Comparison of ENCODE assay signal across 8 cellular contexts in the genomic region with DNA sequence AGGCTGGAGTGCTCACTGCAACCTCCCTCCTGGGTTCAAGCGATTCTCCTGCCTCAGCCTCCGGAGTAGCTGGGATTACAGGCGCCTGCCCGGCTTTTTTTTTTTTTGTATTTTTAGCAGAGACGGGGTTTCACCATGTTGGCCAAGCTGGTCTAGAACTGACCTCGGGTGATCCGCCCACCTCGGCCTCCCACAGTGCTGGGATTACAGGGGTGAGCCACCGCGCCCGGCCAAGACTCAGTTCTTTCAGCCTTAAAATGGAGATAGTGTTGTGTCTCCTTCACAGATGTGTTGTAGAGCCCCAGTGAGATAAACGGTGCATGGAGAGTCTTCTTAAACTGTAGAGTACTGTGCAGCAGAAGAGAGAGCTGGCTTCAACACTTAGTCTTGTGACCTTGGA. TPM values are rescaled to one million over a fixed set of nuclear protein-coding genes. Genes with fewer than 3 reads are reported as not detected.
A peak's percentile ranks its signal among the peaks of the same experiment; 100 is the strongest.
DNase-seq lines count a peak whose midpoint lies in the region; TF ChIP-seq lines count a peak whose summit lies in the region.
"Not testable (repeated sequence)": the region's sequence is repeated elsewhere in the genome, so short reads cannot be mapped to it uniquely, and the experiment has no call there.

No MANE protein-coding gene starts in this region.

- peak overlapping the region; percentile 74 for H3K4me2 ChIP-seq in mesenchymal stem cell (ENCODE audit: low read length, poor library complexity, severe bottlenecking)

- H2BK12ac ChIP-seq in mesenchymal stem cell (ENCODE audit: low read length in 2 of 2) = not testable (repeated sequence)

- not testable (repeated sequence) for H3K9me3 Mint-ChIP-seq in activated CD4-positive, alpha-beta memory T cell treated with anti-CD3 and anti-CD28 coated beads for 36 hours; MCF 10A (ENCODE audit: unreplicated experiment)

- not testable (repeated sequence) for DNase-seq in GM06990 (ENCODE audit: extremely low read depth, insufficient read length); NB4 (ENCODE audit: low read depth); activated CD4-positive, alpha-beta memory T cell treated with anti-CD3 and anti-CD28 coated beads for 36 hours; MCF 10A (ENCODE audit: unreplicated experiment); fibroblast of the aortic adventitia (ENCODE audit: low read depth); mesenchymal stem cell; vagina (ENCODE audit: extremely low spot score in 2 of 2)

- peaks cover 11% of the 10 kb centered on the region for H3K4me1 ChIP-seq in mesenchymal stem cell (ENCODE audit: control insufficient read depth, insufficient read depth, low read depth, low read length)
- H3K4me1 ChIP-seq in rectal smooth muscle tissue (ENCODE audit: control insufficient read depth, insufficient read depth, low read length) = not testable (repeated sequence)
- H3K4me1 ChIP-seq in vagina = peaks cover 44% of the 10 kb centered on the region

- H3K9ac ChIP-seq in mesenchymal stem cell (ENCODE audit: low read length) = peak overlapping the region; percentile 96
- not testable (repeated sequence) for H3K9ac ChIP-seq in rectal smooth muscle tissue (ENCODE audit: low read length)

- H3K79me1 ChIP-seq in mesenchymal stem cell (replicated peaks; ENCODE audit: low read length, poor library complexity, severe bottlenecking) = peaks cover 33% of the 10 kb centered on the region

- not testable (repeated sequence) for H3K27me3 ChIP-seq in GM06990 (replicated peaks; ENCODE audit: control insufficient read depth, insufficient read depth, low read length); mesenchymal stem cell (ENCODE audit: control insufficient read depth in 1 of 2, insufficient read depth in 1 of 2, low read length in 2 of 2); rectal smooth muscle tissue (ENCODE audit: control insufficient read depth, insufficient read depth, low read length); vagina

- H3K9me3 ChIP-seq in mesenchymal stem cell (ENCODE audit: control insufficient read depth, low read length); vagina: not testable (repeated sequence)

- H2AFZ ChIP-seq in mesenchymal stem cell (ENCODE audit: low read depth, low read length) = not testable (repeated sequence)

- not testable (repeated sequence) for H3K27me3 Mint-ChIP-seq in activated CD4-positive, alpha-beta memory T cell treated with anti-CD3 and anti-CD28 coated beads for 36 hours; MCF 10A (ENCODE audit: insufficient read depth, unreplicated experiment)

- H2BK120ac ChIP-seq in mesenchymal stem cell (ENCODE audit: low read depth, low read length) = not testable (repeated sequence)

- H2BK5ac ChIP-seq in mesenchymal stem cell (ENCODE audit: low read depth, low read length, poor library complexity, severe bottlenecking) = not testable (repeated sequence)

- not testable (repeated sequence) for H3K14ac ChIP-seq in mesenchymal stem cell (ENCODE audit: low read length in 2 of 2)

- peak overlapping the region; percentile 93 for H3K4me3 Mint-ChIP-seq in activated CD4-positive, alpha-beta memory T cell treated with anti-CD3 and anti-CD28 coated beads for 36 hours
- H3K4me3 Mint-ChIP-seq in MCF 10A (ENCODE audit: unreplicated experiment) = peak overlapping the region; percentile 82

- not testable (repeated sequence) for H3K4ac ChIP-seq in mesenchymal stem cell (ENCODE audit: low read depth in 1 of 2, low read length in 2 of 2)

- not testable (repeated sequence) for H2BK15ac ChIP-seq in mesenchymal stem cell (ENCODE audit: low read depth, poor library complexity, severe bottlenecking)

- BruUV-seq in MCF 10A (replicated peaks; lab: Mats Ljungman, UMichigan) = not testable (repeated sequence)

- H3K36me3 ChIP-seq in GM06990 (ENCODE audit: control insufficient read depth, insufficient read depth, low read length); rectal smooth muscle tissue (ENCODE audit: control insufficient read depth, insufficient read depth, low read length); vagina: not testable (repeated sequence)
- H3K36me3 ChIP-seq in mesenchymal stem cell (ENCODE audit: control insufficient read depth in 1 of 2, insufficient read depth in 2 of 2, low read depth in 1 of 2, low read length in 2 of 2) = peaks cover 8 to 38% of the 10 kb centered on the region in 2 experiments

- 97% methylated on average over 12 of the region's 12 CpGs for WGBS in mesenchymal stem cell

- CTCF ChIA-PET in activated CD4-positive, alpha-beta memory T cell treated with anti-CD3 and anti-CD28 coated beads for 36 hours (lab: Charles Lee) = interaction anchor here (0.8 to 6.6 kb wide), 5 partner anchors 43 to 272 kb away, joined by 3 to 60 read pairs (median 11); no protein-coding TSS in a partner anchor
- CTCF ChIA-PET in MCF 10A (lab: Yijun Ruan, JAX) = interaction anchor here (0.6 to 2.8 kb wide), 4 partner anchors 68 to 559 kb away, joined by 3 to 10 read pairs (median 6); partner anchors contain the start of genes IFT122 and MBD4

- not testable (repeated sequence) for TF ChIP-seq POLR2A in NB4 (IDR thresholded peaks at IDR 0.05; ENCODE audit: extremely low read depth, insufficient read length); vagina (IDR thresholded peaks at IDR 0.05)

- H4K91ac ChIP-seq in mesenchymal stem cell (ENCODE audit: low read length) = not testable (repeated sequence)

- not testable (repeated sequence) for H2AK5ac ChIP-seq in mesenchymal stem cell (ENCODE audit: low read length, severe bottlenecking)

- not testable (repeated sequence) for H3K23ac ChIP-seq in mesenchymal stem cell (ENCODE audit: low read length in 2 of 2)

- intact Hi-C loops in activated CD4-positive, alpha-beta memory T cell treated with anti-CD3 and anti-CD28 coated beads for 36 hours (cut with micrococcal nuclease); MCF 10A (cut with micrococcal nuclease); vagina (cut with DNase I): not testable (repeated sequence)

- not testable (repeated sequence) for H3K27ac ChIP-seq in mesenchymal stem cell (ENCODE audit: low read length, poor library complexity, severe bottlenecking); rectal smooth muscle tissue (ENCODE audit: low read depth, low read length); vagina

- TF ChIP-seq CTCF in GM06990 (IDR thresholded peaks at IDR 0.05; ENCODE audit: insufficient read depth, low read length, poor library complexity, severe bottlenecking); NB4 (IDR thresholded peaks at IDR 0.05; ENCODE audit: low read depth, low read length); MCF 10A (IDR thresholded peaks at IDR 0.05; ENCODE audit: unreplicated experiment); fibroblast of the aortic adventitia (IDR thresholded peaks at IDR 0.05; ENCODE audit: insufficient read depth, low read length); vagina (IDR thresholded peaks at IDR 0.05): not testable (repeated sequence)

- H3K27ac Mint-ChIP-seq in activated CD4-positive, alpha-beta memory T cell treated with anti-CD3 and anti-CD28 coated beads for 36 hours = peak overlapping the region; percentile 95
- peak overlapping the region; percentile 92 for H3K27ac Mint-ChIP-seq in MCF 10A (ENCODE audit: low read depth, unreplicated experiment)

- peaks cover 22% of the 10 kb centered on the region for H3K36me3 Mint-ChIP-seq in activated CD4-positive, alpha-beta memory T cell treated with anti-CD3 and anti-CD28 coated beads for 36 hours
- peaks cover 36% of the 10 kb centered on the region for H3K36me3 Mint-ChIP-seq in MCF 10A (ENCODE audit: insufficient read depth, unreplicated experiment)

- POLR2A ChIA-PET in activated CD4-positive, alpha-beta memory T cell treated with anti-CD3 and anti-CD28 coated beads for 36 hours (lab: Charles Lee) = interaction anchor here (1.7 to 2.6 kb wide), 4 partner anchors 92 to 262 kb away, joined by 3 to 25 read pairs (median 6); no protein-coding TSS in a partner anchor
- POLR2A ChIA-PET in MCF 10A (lab: Yijun Ruan, JAX) = interaction anchor here (1.6 to 4.8 kb wide), 5 partner anchors 8 to 231 kb away, joined by 4 to 89 read pairs (median 27); partner anchors contain the start of genes RAB7A and RPN1

- H3K4me3 ChIP-seq in GM06990 (replicated peaks; ENCODE audit: low read depth, low read length) (peak overlapping the region; percentile 97), NB4 (ENCODE audit: low read depth, low read length) (peak overlapping the region; percentile 98), fibroblast of the aortic adventitia (ENCODE audit: low read depth, low read length) (peak overlapping the region; percentile 90), mesenchymal stem cell (ENCODE audit: insufficient read depth in 1 of 2, low read depth in 1 of 2, low read length in 2 of 2) (peak overlapping the region in 1 of 2 experiments; percentile 91), rectal smooth muscle tissue (ENCODE audit: low read length) (peak overlapping the region; percentile 90), vagina (peak overlapping the region; percentile 63 to 70)

- H4K8ac ChIP-seq in mesenchymal stem cell (ENCODE audit: low read length) = not testable (repeated sequence)

- H3K4me1 Mint-ChIP-seq in activated CD4-positive, alpha-beta memory T cell treated with anti-CD3 and anti-CD28 coated beads for 36 hours (ENCODE audit: low read depth) = peaks cover 62% of the 10 kb centered on the region
- peaks cover 37% of the 10 kb centered on the region for H3K4me1 Mint-ChIP-seq in MCF 10A (ENCODE audit: insufficient read depth, unreplicated experiment)

- not testable (repeated sequence) for H3K18ac ChIP-seq in mesenchymal stem cell (ENCODE audit: low read depth in 1 of 2, low read length in 2 of 2)

RNA-seq across cellular contexts. Expression of gene ACAD9, which starts 1.0 kb away (rescaled TPM):
- total RNA-seq in activated CD4-positive, alpha-beta memory T cell treated with anti-CD3 and anti-CD28 coated beads for 36 hours = 10 to 100 TPM; 45.3 to 45.5 TPM
- total RNA-seq in MCF 10A (2022) (43.1 and 44.7 TPM in 2 replicates), fibroblast of the aortic adventitia (ENCODE audit: low replicate concordance) (40.9 and 46.0 TPM in 2 replicates), vagina (43.0 TPM)
- 25.3 TPM for polyA plus RNA-seq in mesenchymal stem cell (2013, experiment 1 of 2)
- 26.9 TPM for polyA plus RNA-seq in mesenchymal stem cell (2013, experiment 2 of 2)
